Comparison of ENCODE assay signal across 8 cellular contexts in genomic region chrX:23782863-23783568, GRCh38. TPM values are rescaled to one million over a fixed set of nuclear protein-coding genes. Genes with fewer than 3 reads are reported as not detected.
DNase-seq lines count a peak whose midpoint lies in the region; ATAC-seq and TF ChIP-seq lines count a peak whose summit lies in the region.

Gene SAT1, plus strand, starts transcription at chrX:23783173. Its CDS starts 179 bp downstream, at chrX:23783352.

- CTCF ChIA-PET in BJ (lab: Yijun Ruan, JAX), result interaction anchor here (0.7 to 3.1 kb wide), 14 partner anchors 8 to 124 kb away, joined by 3 to 29 read pairs (median 4); no protein-coding TSS in a partner anchor

- peak; percentile 74 for TF ChIP-seq CTCF in BJ (IDR thresholded peaks at IDR 0.05; ENCODE audit: insufficient read depth, low read depth, low read length)
- peak; percentile 97 for TF ChIP-seq CTCF in chondrocyte (IDR thresholded peaks at IDR 0.05)
- TF ChIP-seq CTCF in kidney epithelial cell (IDR thresholded peaks at IDR 0.05; ENCODE audit: insufficient read depth, low read length, poor library complexity, severe bottlenecking), result peak; percentile 72

- H3K27me3 ChIP-seq in BJ (ENCODE audit: control insufficient read depth, insufficient read depth, low read length), result no peaks in the 10 kb centered on the region
- no peaks in the 10 kb centered on the region for H3K27me3 ChIP-seq in kidney epithelial cell (ENCODE audit: control insufficient read depth, insufficient read depth, low read length)

- H3K4me3 ChIP-seq in BJ (ENCODE audit: low read depth, low read length) (peak within 1 kb of the TSS; percentile 76), kidney epithelial cell (ENCODE audit: low read depth, low read length) (peak within 1 kb of the TSS; percentile 87)

- H3K4me3 Mint-ChIP-seq in chondrocyte (ENCODE audit: unreplicated experiment), result peak within 1 kb of the TSS; percentile 91

- H3K4me1 Mint-ChIP-seq in chondrocyte (ENCODE audit: low read depth), result peaks cover 51% of the 10 kb centered on the region

- DNase-seq in BJ (ENCODE audit: low read depth) (peak; percentile 38), GM19238 (ENCODE audit: insufficient read length, low spot score) (peak; percentile 49), NCI-H510A treated with DMSO at 0.1 percent for 48 hours (lab: John Stamatoyannopoulos, UW) (peak; percentile 94), chondrocyte (ENCODE audit: low spot score) (peak; percentile 99), kidney epithelial cell (ENCODE audit: low read depth) (no peak)
- peak; percentile 83 to 88 for DNase-seq in activated CD4-positive, alpha-beta T cell treated with anti-CD3 and anti-CD28 coated beads for 24 hours (ENCODE audit: low read depth in 2 of 2)
- peak; percentile 77 to 83 for DNase-seq in stimulated activated CD4-positive, alpha-beta T cell treated with anti-CD3 and anti-CD28 coated beads, Interleukin-1b, Interleukin-23, amount 100 ng/mL, for 1 hour (ENCODE audit: low read depth in 2 of 2)

- H3K36me3 ChIP-seq in BJ (ENCODE audit: control insufficient read depth, insufficient read depth, low read length) (no peaks in the 10 kb centered on the region), kidney epithelial cell (ENCODE audit: control insufficient read depth, insufficient read depth, low read length) (no peaks in the 10 kb centered on the region)

- peaks cover 20% of the 10 kb centered on the region for H3K36me3 Mint-ChIP-seq in chondrocyte (ENCODE audit: low read depth)

- POLR2A ChIA-PET in BJ (lab: Charles Lee), result interaction anchor here (0.5 to 1.1 kb wide), 5 partner anchors 28 to 119 kb away, joined by 3 to 7 read pairs (median 3); no protein-coding TSS in a partner anchor

- peak within 1 kb of the TSS; percentile 98 for H3K27ac Mint-ChIP-seq in chondrocyte (ENCODE audit: unreplicated experiment)

- H3K9me3 Mint-ChIP-seq in chondrocyte (ENCODE audit: low read depth), result no peaks in the 10 kb centered on the region

- peak; percentile 91 for ATAC-seq in HG03442 (IDR thresholded peaks at IDR 0.05; ENCODE audit: unreplicated experiment)

- no peaks in the 10 kb centered on the region for H3K27me3 Mint-ChIP-seq in chondrocyte (ENCODE audit: low read depth)

RNA-seq across cellular contexts. Expression of gene SAT1, which starts in this region (rescaled TPM):
- 46.1 and 76.0 TPM in 2 replicates for polyA plus RNA-seq in BJ (2011; rRNA removed)
- 14.7 and 24.4 TPM in 2 replicates for polyA minus RNA-seq in BJ (2011; rRNA and poly(A)+ RNA removed)
- total RNA-seq in chondrocyte, result 157 to 264 TPM (median 263 TPM) in 3 replicates
- total RNA-seq in kidney epithelial cell, result 1,000 and 1,207 TPM in 2 replicates
